In genomic region chr2:85390941-85391669, GRCh38 we compare ENCODE assay signal across 1 cellular context.
A peak's percentile ranks its signal among the peaks of the same experiment; 100 is the strongest.
TF ChIP-seq lines count a peak whose summit lies in the region.

No MANE protein-coding gene starts in this region.

TF ChIP-seq in HepG2, 621 proteins besides CTCF, POLR2A, EP300 and RAD21 (continued from another document and continues in another):
- TF ChIP-seq ZNF180 (CRISPR knock-in tag; IDR thresholded peaks at IDR 0.05; ENCODE audit: borderline replicate concordance, low read depth) (no peak), ZNF383 (CRISPR knock-in tag; IDR thresholded peaks at IDR 0.05; ENCODE audit: borderline replicate concordance) (no peak), ZNF639 (CRISPR knock-in tag; conservative IDR thresholded peaks at IDR 0.05) (no peak), ZNF20 (CRISPR knock-in tag; IDR thresholded peaks at IDR 0.05) (no peak), NFIB (CRISPR knock-in tag; IDR thresholded peaks at IDR 0.05; ENCODE audit: borderline replicate concordance) (no peak), POLR2G (IDR thresholded peaks at IDR 0.05; ENCODE audit: low read depth, low read length) (no peak), ZNF205 (CRISPR knock-in tag; IDR thresholded peaks at IDR 0.05) (0 out of 2 replicates have a peak, but pooled peaks have one; percentile 58), CENPBD1 (CRISPR knock-in tag; IDR thresholded peaks at IDR 0.05; ENCODE audit: borderline replicate concordance, low read depth) (no peak), CHD2 (IDR thresholded peaks at IDR 0.05; ENCODE audit: low read depth, low read length) (no peak), RNF219 (CRISPR knock-in tag; IDR thresholded peaks at IDR 0.05) (no peak), MBNL3 (CRISPR knock-in tag; conservative IDR thresholded peaks at IDR 0.05) (no peak), SKIL (CRISPR knock-in tag; IDR thresholded peaks at IDR 0.05; ENCODE audit: borderline replicate concordance) (no peak), ZNF687 (CRISPR knock-in tag; IDR thresholded peaks at IDR 0.05) (peak; percentile 55), FIP1L1 (IDR thresholded peaks at IDR 0.05; ENCODE audit: borderline replicate concordance, insufficient read depth, low read depth, low read length) (no peak), SP4 (CRISPR knock-in tag; IDR thresholded peaks at IDR 0.05) (no peak), FOXK1 (CRISPR knock-in tag; IDR thresholded peaks at IDR 0.05; ENCODE audit: borderline replicate concordance, low read depth) (peak; percentile 55; the same call in 1 of the 2 replicates), SMAD1 (CRISPR knock-in tag; IDR thresholded peaks at IDR 0.05; ENCODE audit: borderline replicate concordance, low read depth) (no peak), ZNF710 (CRISPR knock-in tag; IDR thresholded peaks at IDR 0.05; ENCODE audit: borderline replicate concordance) (no peak), ELF1 (CRISPR knock-in tag; IDR thresholded peaks at IDR 0.05) (no peak), ZBTB33 (CRISPR knock-in tag; IDR thresholded peaks at IDR 0.05) (no peak), WIZ (CRISPR knock-in tag; IDR thresholded peaks at IDR 0.05) (no peak), NR0B2 (CRISPR knock-in tag; IDR thresholded peaks at IDR 0.05) (no peak), ZNF780A (CRISPR knock-in tag; IDR thresholded peaks at IDR 0.05) (no peak), ZNF362 (CRISPR knock-in tag; IDR thresholded peaks at IDR 0.05; ENCODE audit: borderline replicate concordance) (peak; percentile 43; the same call in 1 of the 2 replicates), ZHX2 (IDR thresholded peaks at IDR 0.05; ENCODE audit: low read depth) (no peak), ZHX2 (CRISPR knock-in tag; IDR thresholded peaks at IDR 0.05; ENCODE audit: borderline replicate concordance) (no peak), FOXC1 (CRISPR knock-in tag; IDR thresholded peaks at IDR 0.05; ENCODE audit: borderline replicate concordance) (0 out of 2 replicates have a peak, but pooled peaks have one; percentile 43), IRX3 (CRISPR knock-in tag; IDR thresholded peaks at IDR 0.05; ENCODE audit: borderline replicate concordance, low read depth) (no peak), CSRNP1 (CRISPR knock-in tag; IDR thresholded peaks at IDR 0.05) (no peak), CAMTA2 (CRISPR knock-in tag; IDR thresholded peaks at IDR 0.05; ENCODE audit: borderline replicate concordance) (no peak)
